14 cellular contexts compared by ENCODE assay signal in genomic region chr20:40844285-40844684, GRCh38.
"Had no signal": no experiment of that assay in that cellular context is flagged by ENCODE, and none has a peak within 500 bp of the region (broad histone marks: within the 10 kb centered on the region; RNA-seq: fewer than 3 reads in every experiment).

No MANE protein-coding gene starts in this region.

- H3K27ac ChIP-seq: body of pancreas, coronary artery, esophagus muscularis mucosa, left lung, parathyroid adenoma had no signal

- H3K27me3 ChIP-seq: body of pancreas, left lung had no signal

- H3K36me3 ChIP-seq: esophagus muscularis mucosa, left lung had no signal

- H3K4me1 Mint-ChIP-seq: activated CD4-positive, alpha-beta T cell treated with anti-CD3 and anti-CD28 coated beads, Interleukin-2, amount 10 ng/mL, durations not matched to agents 7 days and 5 days; activated naive CD8-positive, alpha-beta T cell treated with anti-CD3 and anti-CD28 coated beads for 36 hours; stimulated activated memory B cell treated with anti-CD40 and anti-IgM and Interleukin-4, amounts not matched to agents 10 μg/mL and 1 μg/mL and 100 μg/mL, for 72 hours had no signal

- H3K27ac Mint-ChIP-seq: activated CD4-positive, alpha-beta T cell treated with anti-CD3 and anti-CD28 coated beads, Interleukin-2, amount 10 ng/mL, durations not matched to agents 7 days and 5 days; activated naive CD8-positive, alpha-beta T cell treated with anti-CD3 and anti-CD28 coated beads for 36 hours; activated T-helper 1 cell treated with anti-CD3 and anti-CD28 coated beads, Interleukin-12 subunit alpha, Interleukin-12 subunit beta, Interleukin-2, Interleukin-4 antibody, amounts not matched to agents 30 ng/mL and 10 ng/mL and 1 ng/mL, durations not matched to agents 14 hours and 24 hours and 36 hours; naive thymus-derived CD8-positive, alpha-beta T cell; stimulated activated memory B cell treated with anti-CD40 and anti-IgM and Interleukin-4, amounts not matched to agents 10 μg/mL and 1 μg/mL and 100 μg/mL, for 72 hours had no signal

- H3K9me3 Mint-ChIP-seq: activated CD4-positive, alpha-beta T cell treated with anti-CD3 and anti-CD28 coated beads, Interleukin-2, amount 10 ng/mL, durations not matched to agents 7 days and 5 days; activated naive CD8-positive, alpha-beta T cell treated with anti-CD3 and anti-CD28 coated beads for 36 hours; activated T-helper 1 cell treated with anti-CD3 and anti-CD28 coated beads, Interleukin-12 subunit alpha, Interleukin-12 subunit beta, Interleukin-2, Interleukin-4 antibody, amounts not matched to agents 30 ng/mL and 10 ng/mL and 1 ng/mL, durations not matched to agents 14 hours and 24 hours and 36 hours; central memory CD8-positive, alpha-beta T cell had no signal

- H3K27me3 Mint-ChIP-seq: activated naive CD8-positive, alpha-beta T cell treated with anti-CD3 and anti-CD28 coated beads for 36 hours had no signal

- H3K4me1 ChIP-seq: body of pancreas, esophagus muscularis mucosa, left lung, parathyroid adenoma had no signal

- H3K36me3 Mint-ChIP-seq: activated naive CD8-positive, alpha-beta T cell treated with anti-CD3 and anti-CD28 coated beads for 36 hours; naive thymus-derived CD8-positive, alpha-beta T cell; stimulated activated memory B cell treated with anti-CD40 and anti-IgM and Interleukin-4, amounts not matched to agents 10 μg/mL and 1 μg/mL and 100 μg/mL, for 72 hours had no signal

- H3K4me3 Mint-ChIP-seq: activated CD4-positive, alpha-beta T cell treated with anti-CD3 and anti-CD28 coated beads, Interleukin-2, amount 10 ng/mL, durations not matched to agents 7 days and 5 days; activated naive CD8-positive, alpha-beta T cell treated with anti-CD3 and anti-CD28 coated beads for 36 hours; activated T-helper 1 cell treated with anti-CD3 and anti-CD28 coated beads, Interleukin-12 subunit alpha, Interleukin-12 subunit beta, Interleukin-2, Interleukin-4 antibody, amounts not matched to agents 30 ng/mL and 10 ng/mL and 1 ng/mL, durations not matched to agents 14 hours and 24 hours and 36 hours; central memory CD8-positive, alpha-beta T cell; naive thymus-derived CD8-positive, alpha-beta T cell; stimulated activated memory B cell treated with anti-CD40 and anti-IgM and Interleukin-4, amounts not matched to agents 10 μg/mL and 1 μg/mL and 100 μg/mL, for 72 hours had no signal

- DNase-seq: activated CD4-positive, alpha-beta T cell treated with anti-CD3 and anti-CD28 coated beads, Interleukin-2, amount 10 ng/mL, durations not matched to agents 7 days and 5 days; activated naive CD8-positive, alpha-beta T cell treated with anti-CD3 and anti-CD28 coated beads for 36 hours; amygdala; body of pancreas; hippocampal formation; left lung; naive thymus-derived CD8-positive, alpha-beta T cell; stimulated activated CD4-positive, alpha-beta T cell treated with anti-CD3 and anti-CD28 coated beads, Interleukin-2, amount 100 ng/mL, for 48 hours had no signal

- H3K4me3 ChIP-seq: body of pancreas, coronary artery, esophagus muscularis mucosa, left lung had no signal
